Comparison of ENCODE assay signal across 1 cellular context in genomic region chr9:136791466-136792276, GRCh38.
TF ChIP-seq lines count a peak whose summit lies in the region.

No MANE protein-coding gene starts in this region.

TF ChIP-seq in GM12878, 131 proteins besides CTCF, POLR2A, EP300 and RAD21 (continued from another document):
- TF ChIP-seq, protein P1, sequence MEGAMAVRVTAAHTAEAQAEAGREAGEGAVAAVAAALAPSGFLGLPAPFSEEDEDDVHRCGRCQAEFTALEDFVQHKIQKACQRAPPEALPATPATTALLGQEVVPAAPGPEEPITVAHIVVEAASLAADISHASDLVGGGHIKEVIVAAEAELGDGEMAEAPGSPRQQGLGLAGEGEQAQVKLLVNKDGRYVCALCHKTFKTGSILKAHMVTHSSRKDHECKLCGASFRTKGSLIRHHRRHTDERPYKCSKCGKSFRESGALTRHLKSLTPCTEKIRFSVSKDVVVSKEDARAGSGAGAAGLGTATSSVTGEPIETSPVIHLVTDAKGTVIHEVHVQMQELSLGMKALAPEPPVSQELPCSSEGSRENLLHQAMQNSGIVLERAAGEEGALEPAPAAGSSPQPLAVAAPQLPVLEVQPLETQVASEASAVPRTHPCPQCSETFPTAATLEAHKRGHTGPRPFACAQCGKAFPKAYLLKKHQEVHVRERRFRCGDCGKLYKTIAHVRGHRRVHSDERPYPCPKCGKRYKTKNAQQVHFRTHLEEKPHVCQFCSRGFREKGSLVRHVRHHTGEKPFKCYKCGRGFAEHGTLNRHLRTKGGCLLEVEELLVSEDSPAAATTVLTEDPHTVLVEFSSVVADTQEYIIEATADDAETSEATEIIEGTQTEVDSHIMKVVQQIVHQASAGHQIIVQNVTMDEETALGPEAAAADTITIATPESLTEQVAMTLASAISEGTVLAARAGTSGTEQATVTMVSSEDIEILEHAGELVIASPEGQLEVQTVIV (IDR thresholded peaks at IDR 0.05; ENCODE audit: borderline replicate concordance, partially characterized antibody) = no peak
- TF ChIP-seq TARDBP (IDR thresholded peaks at IDR 0.05; ENCODE audit: borderline replicate concordance) = 0 out of 2 replicates have a peak, but pooled peaks have one; percentile 22
- TF ChIP-seq, protein P2, sequence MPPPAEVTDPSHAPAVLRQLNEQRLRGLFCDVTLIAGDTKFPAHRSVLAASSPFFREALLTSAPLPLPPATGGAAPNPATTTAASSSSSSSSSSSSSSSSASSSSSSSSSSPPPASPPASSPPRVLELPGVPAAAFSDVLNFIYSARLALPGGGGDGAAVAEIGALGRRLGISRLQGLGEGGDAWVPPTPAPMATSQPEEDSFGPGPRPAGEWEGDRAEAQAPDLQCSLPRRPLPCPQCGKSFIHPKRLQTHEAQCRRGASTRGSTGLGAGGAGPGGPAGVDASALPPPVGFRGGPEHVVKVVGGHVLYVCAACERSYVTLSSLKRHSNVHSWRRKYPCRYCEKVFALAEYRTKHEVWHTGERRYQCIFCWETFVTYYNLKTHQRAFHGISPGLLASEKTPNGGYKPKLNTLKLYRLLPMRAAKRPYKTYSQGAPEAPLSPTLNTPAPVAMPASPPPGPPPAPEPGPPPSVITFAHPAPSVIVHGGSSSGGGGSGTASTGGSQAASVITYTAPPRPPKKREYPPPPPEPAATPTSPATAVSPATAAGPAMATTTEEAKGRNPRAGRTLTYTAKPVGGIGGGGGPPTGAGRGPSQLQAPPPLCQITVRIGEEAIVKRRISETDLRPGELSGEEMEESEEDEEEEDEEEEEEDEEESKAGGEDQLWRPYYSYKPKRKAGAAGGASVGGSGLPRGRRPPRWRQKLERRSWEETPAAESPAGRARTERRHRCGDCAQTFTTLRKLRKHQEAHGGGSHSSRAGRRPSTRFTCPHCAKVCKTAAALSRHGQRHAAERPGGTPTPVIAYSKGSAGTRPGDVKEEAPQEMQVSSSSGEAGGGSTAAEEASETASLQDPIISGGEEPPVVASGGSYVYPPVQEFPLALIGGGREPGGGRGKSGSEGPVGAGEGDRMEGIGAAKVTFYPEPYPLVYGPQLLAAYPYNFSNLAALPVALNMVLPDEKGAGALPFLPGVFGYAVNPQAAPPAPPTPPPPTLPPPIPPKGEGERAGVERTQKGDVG (CRISPR knock-in tag; IDR thresholded peaks at IDR 0.05) = no peak
- TF ChIP-seq CREM (IDR thresholded peaks at IDR 0.05; ENCODE audit: low read depth) = 0 out of 2 replicates have a peak, but pooled peaks have one; percentile 19
- no peak for TF ChIP-seq PAX5 (IDR thresholded peaks at IDR 0.05; ENCODE audit: borderline replicate concordance, low read depth, low read length)
- TF ChIP-seq SUPT20H (IDR thresholded peaks at IDR 0.05; ENCODE audit: borderline replicate concordance, control insufficient read depth, low read depth, low read length) = no peak
- TF ChIP-seq DPF2 (IDR thresholded peaks at IDR 0.05) = 0 out of 2 replicates have a peak, but pooled peaks have one; percentile 65
- TF ChIP-seq RELA (IDR thresholded peaks at IDR 0.05; ENCODE audit: borderline replicate concordance, partially characterized antibody) = no peak
- no peak for TF ChIP-seq PML (IDR thresholded peaks at IDR 0.05; ENCODE audit: low read length)
- TF ChIP-seq NR2C1 (IDR thresholded peaks at IDR 0.05) = no peak
- no peak for TF ChIP-seq YBX1 (IDR thresholded peaks at IDR 0.05)
